In genomic region chr5:44935262-44935661, GRCh38 we compare ENCODE assay signal across 12 cellular contexts.
DNase-seq lines count a peak whose midpoint lies in the region; ATAC-seq and TF ChIP-seq lines count a peak whose summit lies in the region.
"Had no signal": no experiment of that assay in that cellular context is flagged by ENCODE, and none has a peak within 500 bp of the region (broad histone marks: within the 10 kb centered on the region; RNA-seq: fewer than 3 reads in every experiment).

No MANE protein-coding gene starts in this region.

- no peak overlapping the region for H3K27ac Mint-ChIP-seq in stimulated activated naive B cell treated with anti-CD40 and anti-IgM and Interleukin-4, amounts not matched to agents 10 μg/mL and 1 μg/mL and 100 μg/mL, for 72 hours

- ATAC-seq in HG03280 (IDR thresholded peaks at IDR 0.05; ENCODE audit: unreplicated experiment) (no peak), GM18909 (IDR thresholded peaks at IDR 0.05; ENCODE audit: poor library complexity, unreplicated experiment) (no peak)
- no peak for ATAC-seq in stimulated activated naive B cell treated with anti-CD40 and anti-IgM and Interleukin-4, amounts not matched to agents 10 μg/mL and 1 μg/mL and 100 μg/mL, for 72 hours (replicated peaks)
- ATAC-seq: body of pancreas had no signal

- DNase-seq in NCI-H82 (lab: John Stamatoyannopoulos, UW) = peak; percentile 15
- no peak for DNase-seq in NCI-H82 treated with DMSO at 0.1 percent for 48 hours (lab: John Stamatoyannopoulos, UW; ENCODE audit: unreplicated experiment)
- DNase-seq in M059J (ENCODE audit: low read depth) = peak; percentile 53
- DNase-seq in astrocyte of the hippocampus (ENCODE audit: low read depth, low spot score) = peak; percentile 33
- DNase-seq in retinal pigment epithelial cell (ENCODE audit: low read depth) = no peak
- DNase-seq in stimulated activated naive B cell treated with anti-CD40 and anti-IgM and Interleukin-4, amounts not matched to agents 10 μg/mL and 1 μg/mL and 100 μg/mL, for 72 hours = no peak
- DNase-seq: activated T-cell treated with anti-CD3 and anti-CD28 coated beads for 4 hours; NCI-H774; stimulated activated CD4-positive, alpha-beta T cell treated with anti-CD3 and anti-CD28 coated beads, Interleukin-4, amount 100 ng/mL, for 1 hour had no signal

- no peaks in the 10 kb centered on the region for H3K27me3 Mint-ChIP-seq in stimulated activated naive B cell treated with anti-CD40 and anti-IgM and Interleukin-4, amounts not matched to agents 10 μg/mL and 1 μg/mL and 100 μg/mL, for 72 hours

- no peak overlapping the region for H3K4me3 ChIP-seq in retinal pigment epithelial cell (ENCODE audit: low read length)
- H3K4me3 ChIP-seq: body of pancreas had no signal

- no peaks in the 10 kb centered on the region for H3K4me1 Mint-ChIP-seq in stimulated activated naive B cell treated with anti-CD40 and anti-IgM and Interleukin-4, amounts not matched to agents 10 μg/mL and 1 μg/mL and 100 μg/mL, for 72 hours

- no peaks in the 10 kb centered on the region for H3K36me3 Mint-ChIP-seq in stimulated activated naive B cell treated with anti-CD40 and anti-IgM and Interleukin-4, amounts not matched to agents 10 μg/mL and 1 μg/mL and 100 μg/mL, for 72 hours

- H3K9me3 Mint-ChIP-seq in stimulated activated naive B cell treated with anti-CD40 and anti-IgM and Interleukin-4, amounts not matched to agents 10 μg/mL and 1 μg/mL and 100 μg/mL, for 72 hours = peaks cover 3 to 12% of the 10 kb centered on the region in 2 donors

- no peak overlapping the region for H3K4me3 Mint-ChIP-seq in stimulated activated naive B cell treated with anti-CD40 and anti-IgM and Interleukin-4, amounts not matched to agents 10 μg/mL and 1 μg/mL and 100 μg/mL, for 72 hours

- peak; percentile 67 for TF ChIP-seq CTCF in retinal pigment epithelial cell (conservative IDR thresholded peaks at IDR 0.05; ENCODE audit: low read depth, low read length)

Comparison
In these comparisons a context has a peak if more than half of its experiments do, and no peak if none do; other contexts are left out.
1. DNase-seq: peak in NCI-H82 (single experiment), M059J (single experiment) and astrocyte of the hippocampus (single experiment); none in NCI-H82 treated with DMSO at 0.1 percent for 48 hours (single experiment), retinal pigment epithelial cell (single experiment) and stimulated activated naive B cell treated with anti-CD40 and anti-IgM and Interleukin-4, amounts not matched to agents 10 μg/mL and 1 μg/mL and 100 μg/mL, for 72 hours (single experiment).